In genomic region chr6:45480697-45481415, GRCh38 we compare ENCODE assay signal across 13 cellular contexts.
DNase-seq lines count a peak whose midpoint lies in the region; ATAC-seq and TF ChIP-seq lines count a peak whose summit lies in the region.
"Had no signal": no experiment of that assay in that cellular context is flagged by ENCODE, and none has a peak within 500 bp of the region (broad histone marks: within the 10 kb centered on the region; RNA-seq: fewer than 3 reads in every experiment).

No MANE protein-coding gene starts in this region.

- H3K27ac ChIP-seq in A673 (ENCODE audit: low read depth, low read length, poor library complexity, severe bottlenecking) (no peak overlapping the region), brain microvascular endothelial cell (peak overlapping the region; percentile 47)
- H3K27ac ChIP-seq: BLaER1 had no signal

- H3K36me3 ChIP-seq in A673 (ENCODE audit: insufficient read depth, low read length, poor library complexity, severe bottlenecking) (no peaks in the 10 kb centered on the region), brain microvascular endothelial cell (replicated peaks) (no peaks in the 10 kb centered on the region)
- H3K36me3 ChIP-seq: BLaER1, MG63 had no signal

- in situ Hi-C loops in brain microvascular endothelial cell (cut with HindIII; ENCODE audit: low pct_ligation_motif_present, low sequenced_read_pairs) = no loop called here

- H3K27me3 ChIP-seq in A673 (replicated peaks; ENCODE audit: insufficient read depth, low read depth, low read length, poor library complexity) (no peaks in the 10 kb centered on the region), brain microvascular endothelial cell (replicated peaks) (no peaks in the 10 kb centered on the region)
- H3K27me3 ChIP-seq: BLaER1, MG63 had no signal

- TF ChIP-seq CTCF in A673 (conservative IDR thresholded peaks at IDR 0.05; ENCODE audit: low read depth, low read length) = no peak
- no peak for TF ChIP-seq CTCF in brain microvascular endothelial cell (IDR thresholded peaks at IDR 0.05; ENCODE audit: low read depth, low read length, missing control alignments)

- H3K4me3 ChIP-seq in A673 (ENCODE audit: low read depth, low read length, poor library complexity, severe bottlenecking) = peak overlapping the region; percentile 8
- peak overlapping the region; percentile 9 for H3K4me3 ChIP-seq in brain microvascular endothelial cell (ENCODE audit: low read depth, low read length)
- H3K4me3 ChIP-seq: BLaER1, MG63 had no signal

- H3K9me3 ChIP-seq in A673 (ENCODE audit: low read depth, low read length, poor library complexity, severe bottlenecking) = no peaks in the 10 kb centered on the region
- H3K9me3 ChIP-seq: BLaER1, MG63 had no signal

- DNase-seq in A673 (ENCODE audit: low spot score) (peak; percentile 55), HCEC 1CT (peak; percentile 11), brain microvascular endothelial cell (no peak), midbrain (lab: John Stamatoyannopoulos, UW) (peak; percentile 47), DMS153 treated with DMSO at 0.1 percent for 48 hours (lab: John Stamatoyannopoulos, UW; ENCODE audit: unreplicated experiment) (no peak)
- DNase-seq in stimulated activated naive CD4-positive, alpha-beta T cell (lab: John Stamatoyannopoulos, UW) = no peak
- DNase-seq: activated naive CD4-positive, alpha-beta T cell treated with anti-CD3 and anti-CD28 coated beads for 36 hours; cortex of kidney; left colon; MG63 had no signal

- POLR2A ChIA-PET in A673 (lab: Charles Lee; ENCODE audit: low non-redundant PET) = no interaction called here

- ATAC-seq in activated CD4-positive, CD25-positive, alpha-beta regulatory T cell treated with anti-CD3 and anti-CD28 coated beads, Interleukin-2, amount 50 U/mL, for 24 hours = no peak
- no peak for ATAC-seq in HG02885 (IDR thresholded peaks at IDR 0.05; ENCODE audit: poor library complexity, unreplicated experiment)
- ATAC-seq: left colon had no signal

- CTCF ChIA-PET in A673 (lab: Charles Lee) = no interaction called here

- H3K4me1 ChIP-seq in A673 (ENCODE audit: insufficient read depth, low read length, poor library complexity, severe bottlenecking) = peaks cover 40% of the 10 kb centered on the region
- H3K4me1 ChIP-seq: BLaER1 had no signal

- no TSS peak for BruUV-seq in A673 (replicated peaks; lab: Mats Ljungman, UMichigan)

- intact Hi-C loops in A673 (cut with micrococcal nuclease; ENCODE audit: unreplicated experiment) = no loop called here

Comparison
In these comparisons a context has a peak if more than half of its experiments do, and no peak if none do; other contexts are left out.
1. DNase-seq: peak in A673 (single experiment), HCEC 1CT (single experiment) and midbrain (single experiment); none in brain microvascular endothelial cell (single experiment), stimulated activated naive CD4-positive, alpha-beta T cell (0 of 6) and DMS153 treated with DMSO at 0.1 percent for 48 hours (single experiment).